ENCODE assay signal across 8 cellular contexts in the genomic region with DNA sequence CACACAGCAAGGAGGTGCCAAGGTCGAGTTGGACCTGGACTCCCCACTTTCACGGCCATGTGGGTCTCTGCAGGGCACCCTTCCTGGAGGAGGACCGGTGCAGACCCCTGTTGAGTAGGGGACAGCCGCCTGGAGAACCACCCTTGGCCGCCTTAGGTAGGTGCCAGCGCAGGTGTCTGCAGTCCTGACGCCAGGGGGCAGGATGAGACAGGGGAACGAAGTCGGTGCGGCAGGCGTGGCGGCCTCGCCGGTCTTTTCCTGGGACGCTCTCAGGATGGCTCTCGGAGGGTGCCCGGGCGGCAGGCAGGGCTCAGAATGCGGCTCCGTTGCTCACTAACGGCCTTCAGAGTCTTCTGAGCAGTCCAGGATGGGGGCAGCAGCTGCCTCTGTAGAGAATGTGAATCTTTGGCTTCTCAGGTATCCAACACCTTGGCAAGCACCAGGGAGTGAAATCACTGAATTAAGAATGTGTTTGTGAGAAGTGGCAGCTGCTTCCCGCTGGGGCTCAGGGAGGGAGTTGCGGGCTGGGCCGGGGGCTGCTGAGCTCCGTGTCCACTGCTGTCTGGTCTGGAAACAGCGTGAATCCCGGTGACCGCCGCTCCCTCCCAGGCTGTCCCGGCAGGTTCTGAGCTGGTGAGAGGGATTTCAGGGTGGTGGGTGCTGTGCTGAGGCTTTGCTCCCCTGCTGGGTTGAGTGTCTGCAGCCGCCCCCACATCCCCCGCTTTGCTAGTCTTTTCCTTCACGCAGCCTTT. TPM values are rescaled to one million over a fixed set of nuclear protein-coding genes. Genes with fewer than 3 reads are reported as not detected.
DNase-seq lines count a peak whose midpoint lies in the region; FAIRE-seq and TF ChIP-seq lines count a peak whose summit lies in the region.

No MANE protein-coding gene starts in this region.

- no peaks in the 10 kb centered on the region for H3K9me3 ChIP-seq in endothelial cell of umbilical vein (replicated peaks; ENCODE audit: control insufficient read depth, insufficient read depth, low read length)

- H3K4me3 Mint-ChIP-seq in HFFc6, result no peak overlapping the region

- no peaks in the 10 kb centered on the region for H3K36me3 ChIP-seq in endothelial cell of umbilical vein (ENCODE audit: control insufficient read depth in 2 of 2, extremely low read depth in 1 of 2, insufficient read depth in 2 of 2, low read length in 2 of 2)

- POLR2A ChIA-PET in endothelial cell of umbilical vein (lab: Charles Lee), result no interaction called here

- TF ChIP-seq CTCF in HFFc6 (IDR thresholded peaks at IDR 0.05), result peak; percentile 83
- peak; percentile 45 to 65 for TF ChIP-seq CTCF in endothelial cell of umbilical vein (IDR thresholded peaks at IDR 0.05; ENCODE audit: extremely low read depth in 1 of 2, insufficient read depth in 1 of 2, low read depth in 1 of 2, low read length in 2 of 2)

- H3K9me1 ChIP-seq in endothelial cell of umbilical vein (replicated peaks; ENCODE audit: control insufficient read depth, extremely low read depth, insufficient read depth, low read length), result no peaks in the 10 kb centered on the region

- no TSS peak for BruUV-seq in endothelial cell of umbilical vein (replicated peaks; lab: Mats Ljungman, UMichigan)

- no peaks in the 10 kb centered on the region for H3K9me3 Mint-ChIP-seq in HFFc6

- intact Hi-C loops in endothelial cell of umbilical vein (cut with micrococcal nuclease), result no loop called here

- dilution Hi-C loops in endothelial cell of umbilical vein (cut with MboI; ENCODE audit: extremely low pct_ligation_motif_present, low sequenced_read_pairs), result no loop called here

- DNase-seq in COLO829 (ENCODE audit: low spot score), result peak; percentile 62
- DNase-seq in HFFc6, result peak; percentile 30
- peak; percentile 86 for DNase-seq in NCI-H69 (lab: John Stamatoyannopoulos, UW)
- peak; percentile 44 to 50 for DNase-seq in activated CD8-positive, alpha-beta memory T cell treated with anti-CD3 and anti-CD28 coated beads for 4 hours (ENCODE audit: low read depth in 2 of 2)
- peak; percentile 15 for DNase-seq in endothelial cell of umbilical vein (ENCODE audit: low read depth, low spot score)
- DNase-seq in myocyte (ENCODE audit: low read depth), result peak; percentile 45
- peak; percentile 24 to 59 for DNase-seq in stimulated activated CD8-positive, alpha-beta memory T cell treated with anti-CD3 and anti-CD28 coated beads, Interleukin-7, amount 100 ng/mL, for 1 hour (ENCODE audit: low read depth in 2 of 2)
- no peak for DNase-seq in SKM-1 (lab: John Stamatoyannopoulos, UW; ENCODE audit: unreplicated experiment)

- peaks cover 0 to 1% of the 10 kb centered on the region in 2 experiments for H3K27me3 ChIP-seq in endothelial cell of umbilical vein (ENCODE audit: control insufficient read depth in 2 of 2, insufficient read depth in 2 of 2, low read length in 2 of 2)

- FAIRE-seq in endothelial cell of umbilical vein (lab: Jason Lieb, UNC), result peak; percentile 50

- no peaks in the 10 kb centered on the region; the same call in 1 of the 2 replicates for H3K27me3 Mint-ChIP-seq in HFFc6 (ENCODE audit: insufficient read depth)

- H3K36me3 Mint-ChIP-seq in HFFc6 (ENCODE audit: low read depth), result no peaks in the 10 kb centered on the region

- no peak overlapping the region for H3K9ac ChIP-seq in endothelial cell of umbilical vein (replicated peaks; ENCODE audit: extremely low read depth, insufficient read depth, low read length)

- no peak for TF ChIP-seq POLR2A in endothelial cell of umbilical vein (IDR thresholded peaks at IDR 0.05; ENCODE audit: low read depth, low read length)

- no peaks in the 10 kb centered on the region for H3K4me1 Mint-ChIP-seq in HFFc6 (ENCODE audit: low read depth)

- no peaks in the 10 kb centered on the region for H4K20me1 ChIP-seq in endothelial cell of umbilical vein (replicated peaks; ENCODE audit: control insufficient read depth, extremely low read depth, insufficient read depth, low read length)

- H3K4me1 ChIP-seq in endothelial cell of umbilical vein (ENCODE audit: control insufficient read depth, extremely low read depth, insufficient read depth, low read length), result no peaks in the 10 kb centered on the region

- H3K79me2 ChIP-seq in endothelial cell of umbilical vein (ENCODE audit: control insufficient read depth, insufficient read depth, low read length), result no peaks in the 10 kb centered on the region

- H3K27ac Mint-ChIP-seq in HFFc6, result no peak overlapping the region

- CTCF ChIA-PET in endothelial cell of umbilical vein (lab: Charles Lee), result no interaction called here

- no peak overlapping the region for H2AFZ ChIP-seq in endothelial cell of umbilical vein (ENCODE audit: low read depth, low read length)

- no peak overlapping the region for H3K4me2 ChIP-seq in endothelial cell of umbilical vein (ENCODE audit: insufficient read depth, low read length)

- H3K27ac ChIP-seq in endothelial cell of umbilical vein (ENCODE audit: insufficient read depth, low read depth, low read length), result no peak overlapping the region

- no peak overlapping the region for H3K4me3 ChIP-seq in endothelial cell of umbilical vein (replicated peaks in 1 of 3; ENCODE audit: insufficient read depth in 1 of 3, low read depth in 1 of 3, low read length in 3 of 3)

TF ChIP-seq in endothelial cell of umbilical vein, 7 proteins besides CTCF, POLR2A, EP300 and RAD21:
- TF ChIP-seq FOS (IDR thresholded peaks at IDR 0.05; ENCODE audit: borderline replicate concordance, insufficient read depth, low read length) (no peak), GATA2 (IDR thresholded peaks at IDR 0.05; ENCODE audit: insufficient read depth, insufficient read length, low read depth, low read length) (no peak)
- TF ChIP-seq, protein P1, sequence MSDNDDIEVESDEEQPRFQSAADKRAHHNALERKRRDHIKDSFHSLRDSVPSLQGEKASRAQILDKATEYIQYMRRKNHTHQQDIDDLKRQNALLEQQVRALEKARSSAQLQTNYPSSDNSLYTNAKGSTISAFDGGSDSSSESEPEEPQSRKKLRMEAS (IDR thresholded peaks at IDR 0.05; ENCODE audit: insufficient read depth, insufficient read length), result no peak
TF ChIP-seq in endothelial cell of umbilical vein: peak in this region for 0.

RNA-seq across cellular contexts. Expression of a gene that starts 10.9 kb away (rescaled TPM):
- total RNA-seq in HFFc6 (2021; fragmentation: NEBNext Ultra II Directional; extraction: Animal tissue kit (Norgen Biotek cat#: 25700)), result 10 to 100 TPM; 19.2 to 23.5 (median 20.7) TPM
- 27.6 and 28.0 TPM in 2 replicates for total RNA-seq in endothelial cell of umbilical vein
- polyA plus RNA-seq in endothelial cell of umbilical vein, result 28.6 and 31.7 TPM in 2 replicates
- polyA plus RNA-seq in endothelial cell of umbilical vein (2011; cell fraction: cytosol; rRNA removed), result 29.6 and 38.0 TPM in 2 replicates
- polyA plus RNA-seq in endothelial cell of umbilical vein (2011; cell fraction: nucleus; rRNA removed), result 38.4 and 43.5 TPM in 2 replicates
- 22.0 and 24.4 TPM in 2 replicates for polyA plus RNA-seq in endothelial cell of umbilical vein (2012)
- 22.2 and 22.6 TPM in 2 replicates for polyA minus RNA-seq in endothelial cell of umbilical vein
- 21.9 TPM for polyA minus RNA-seq in endothelial cell of umbilical vein (2011; cell fraction: cytosol; rRNA and poly(A)+ RNA removed)
- 10.3 and 11.6 TPM in 2 replicates for polyA minus RNA-seq in endothelial cell of umbilical vein (2011; cell fraction: nucleus; rRNA and poly(A)+ RNA removed)
- 23.4 and 28.3 TPM in 2 replicates for total RNA-seq in myocyte
- 19.9 TPM for polyA plus RNA-seq in myocyte (2012)

RNA-seq across cellular contexts. Expression of a gene that starts 53.7 kb away (rescaled TPM):
- total RNA-seq in HFFc6 (2021; fragmentation: NEBNext Ultra II Directional; extraction: Animal tissue kit (Norgen Biotek cat#: 25700)), result 1 to 10 TPM; 4.5 to 5.8 (median 5.2) TPM
- total RNA-seq in endothelial cell of umbilical vein (10.6 and 11.7 TPM in 2 replicates), myocyte (3.0 and 3.7 TPM in 2 replicates)
- 9.4 and 11.8 TPM in 2 replicates for polyA plus RNA-seq in endothelial cell of umbilical vein
- 6.4 and 7.6 TPM in 2 replicates for polyA plus RNA-seq in endothelial cell of umbilical vein (2011; cell fraction: cytosol; rRNA removed)
- polyA plus RNA-seq in endothelial cell of umbilical vein (2011; cell fraction: nucleus; rRNA removed), result 13.8 and 14.8 TPM in 2 replicates
- polyA plus RNA-seq in endothelial cell of umbilical vein (2012), result 5.5 and 8.4 TPM in 2 replicates
- 6.4 and 11.4 TPM in 2 replicates for polyA minus RNA-seq in endothelial cell of umbilical vein
- polyA minus RNA-seq in endothelial cell of umbilical vein (2011; cell fraction: cytosol; rRNA and poly(A)+ RNA removed), result 4.5 TPM
- polyA minus RNA-seq in endothelial cell of umbilical vein (2011; cell fraction: nucleus; rRNA and poly(A)+ RNA removed), result 5.3 and 10.0 TPM in 2 replicates
- polyA plus RNA-seq in myocyte (2012), result 3.8 TPM

RNA-seq across cellular contexts. Expression of a gene that starts 53.9 kb away (rescaled TPM):
- total RNA-seq in HFFc6 (2021; fragmentation: NEBNext Ultra II Directional; extraction: Animal tissue kit (Norgen Biotek cat#: 25700)), result 10 to 100 TPM; 43.2 to 63.4 (median 52.9) TPM
- 41.8 and 43.0 TPM in 2 replicates for total RNA-seq in endothelial cell of umbilical vein
- 12.4 and 16.3 TPM in 2 replicates for polyA plus RNA-seq in endothelial cell of umbilical vein
- 19.5 and 21.5 TPM in 2 replicates for polyA plus RNA-seq in endothelial cell of umbilical vein (2011; cell fraction: cytosol; rRNA removed)
- polyA plus RNA-seq in endothelial cell of umbilical vein (2011; cell fraction: nucleus; rRNA removed), result 38.2 and 46.2 TPM in 2 replicates
- 31.4 and 33.5 TPM in 2 replicates for polyA plus RNA-seq in endothelial cell of umbilical vein (2012)
- polyA minus RNA-seq in endothelial cell of umbilical vein, result 34.8 and 65.9 TPM in 2 replicates
- polyA minus RNA-seq in endothelial cell of umbilical vein (2011; cell fraction: cytosol; rRNA and poly(A)+ RNA removed), result 12.7 TPM
- polyA minus RNA-seq in endothelial cell of umbilical vein (2011; cell fraction: nucleus; rRNA and poly(A)+ RNA removed), result 20.1 and 30.9 TPM in 2 replicates
- 22.7 and 23.1 TPM in 2 replicates for total RNA-seq in myocyte
- polyA plus RNA-seq in myocyte (2012), result 25.6 TPM
